ENCODE assay signal across 1 cellular context in the genomic region with DNA sequence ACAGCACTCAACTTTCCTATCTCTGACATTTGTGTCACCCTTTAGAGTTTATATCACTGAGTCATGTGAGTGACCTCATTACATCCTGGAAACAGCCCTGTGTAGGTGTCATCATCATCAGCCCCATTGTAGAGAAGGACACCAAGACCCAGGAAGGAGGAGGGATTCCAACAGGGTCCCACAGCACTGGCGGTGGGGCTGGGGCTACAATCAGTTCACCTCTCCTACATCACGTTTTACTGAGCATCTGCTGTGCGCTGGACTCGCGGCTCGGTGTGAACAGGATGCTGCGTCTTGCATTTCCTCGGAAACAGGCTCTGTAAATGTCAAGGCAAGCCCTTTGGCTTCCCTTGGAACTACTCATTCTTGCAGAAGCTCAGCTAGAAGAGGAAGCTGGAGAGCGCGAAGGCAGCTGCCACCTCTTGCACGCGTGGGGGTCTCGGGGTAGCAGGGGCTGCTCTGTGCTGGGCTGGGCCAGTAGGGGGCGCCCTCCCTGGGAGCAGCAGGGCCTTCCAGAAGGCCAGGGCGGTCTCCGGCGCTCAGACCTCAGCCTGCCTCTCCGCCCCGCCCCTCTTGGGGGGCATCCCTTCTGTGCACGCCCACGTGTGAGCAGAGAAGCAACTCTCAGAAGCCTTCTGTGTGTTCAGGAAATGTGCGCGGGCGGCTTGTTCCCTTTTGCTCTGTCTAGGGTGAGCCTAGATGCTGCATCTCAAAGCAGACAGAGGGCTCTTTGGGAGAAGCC.
TF ChIP-seq lines count a peak whose summit lies in the region.

No MANE protein-coding gene starts in this region.

TF ChIP-seq in HCT116, 20 proteins besides CTCF, POLR2A, EP300 and RAD21 (continued from another document):
- TF ChIP-seq ZBTB33 (IDR thresholded peaks at IDR 0.05; ENCODE audit: extremely low read depth, insufficient replicate concordance, low read length): no peak
- no peak for TF ChIP-seq CBX3 (IDR thresholded peaks at IDR 0.05; ENCODE audit: low read depth)
- TF ChIP-seq TCF7L2 (IDR thresholded peaks at IDR 0.05; ENCODE audit: borderline replicate concordance, extremely low read depth, insufficient read depth, insufficient read length): no peak
